2 cellular contexts compared by ENCODE assay signal in genomic region chr1:206672844-206673758, GRCh38.
TF ChIP-seq lines count a peak whose summit lies in the region.

No MANE protein-coding gene starts in this region.

TF ChIP-seq in liver, 16 proteins besides CTCF, POLR2A, EP300 and RAD21:
- TF ChIP-seq TAF1 (conservative IDR thresholded peaks at IDR 0.05) (no peak), JUND (IDR thresholded peaks at IDR 0.05) (no peak), FOXA1 (IDR thresholded peaks at IDR 0.05) (no peak), NR2F2 (IDR thresholded peaks at IDR 0.05) (no peak), EGR1 (IDR thresholded peaks at IDR 0.05; ENCODE audit: low read depth in 2 of 2) (no peak), FOXA2 (IDR thresholded peaks at IDR 0.05) (no peak), RXRA (IDR thresholded peaks at IDR 0.05) (peak in 1 of 2 donors; percentile 12), YY1 (IDR thresholded peaks at IDR 0.05) (no peak), HNF4A (conservative IDR thresholded peaks at IDR 0.05) (no peak)
- TF ChIP-seq, protein P1, sequence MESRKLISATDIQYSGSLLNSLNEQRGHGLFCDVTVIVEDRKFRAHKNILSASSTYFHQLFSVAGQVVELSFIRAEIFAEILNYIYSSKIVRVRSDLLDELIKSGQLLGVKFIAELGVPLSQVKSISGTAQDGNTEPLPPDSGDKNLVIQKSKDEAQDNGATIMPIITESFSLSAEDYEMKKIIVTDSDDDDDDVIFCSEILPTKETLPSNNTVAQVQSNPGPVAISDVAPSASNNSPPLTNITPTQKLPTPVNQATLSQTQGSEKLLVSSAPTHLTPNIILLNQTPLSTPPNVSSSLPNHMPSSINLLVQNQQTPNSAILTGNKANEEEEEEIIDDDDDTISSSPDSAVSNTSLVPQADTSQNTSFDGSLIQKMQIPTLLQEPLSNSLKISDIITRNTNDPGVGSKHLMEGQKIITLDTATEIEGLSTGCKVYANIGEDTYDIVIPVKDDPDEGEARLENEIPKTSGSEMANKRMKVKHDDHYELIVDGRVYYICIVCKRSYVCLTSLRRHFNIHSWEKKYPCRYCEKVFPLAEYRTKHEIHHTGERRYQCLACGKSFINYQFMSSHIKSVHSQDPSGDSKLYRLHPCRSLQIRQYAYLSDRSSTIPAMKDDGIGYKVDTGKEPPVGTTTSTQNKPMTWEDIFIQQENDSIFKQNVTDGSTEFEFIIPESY (IDR thresholded peaks at IDR 0.05), result no peak
- TF ChIP-seq, protein P2, sequence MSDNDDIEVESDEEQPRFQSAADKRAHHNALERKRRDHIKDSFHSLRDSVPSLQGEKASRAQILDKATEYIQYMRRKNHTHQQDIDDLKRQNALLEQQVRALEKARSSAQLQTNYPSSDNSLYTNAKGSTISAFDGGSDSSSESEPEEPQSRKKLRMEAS (IDR thresholded peaks at IDR 0.05), result peak; percentile 39
TF ChIP-seq in liver: peak in this region for 2.

TF ChIP-seq in HepG2, 621 proteins besides CTCF, POLR2A, EP300 and RAD21:
- TF ChIP-seq ZNF484 (CRISPR knock-in tag; IDR thresholded peaks at IDR 0.05; ENCODE audit: borderline replicate concordance, low read depth), result no peak
- TF ChIP-seq, protein P3, sequence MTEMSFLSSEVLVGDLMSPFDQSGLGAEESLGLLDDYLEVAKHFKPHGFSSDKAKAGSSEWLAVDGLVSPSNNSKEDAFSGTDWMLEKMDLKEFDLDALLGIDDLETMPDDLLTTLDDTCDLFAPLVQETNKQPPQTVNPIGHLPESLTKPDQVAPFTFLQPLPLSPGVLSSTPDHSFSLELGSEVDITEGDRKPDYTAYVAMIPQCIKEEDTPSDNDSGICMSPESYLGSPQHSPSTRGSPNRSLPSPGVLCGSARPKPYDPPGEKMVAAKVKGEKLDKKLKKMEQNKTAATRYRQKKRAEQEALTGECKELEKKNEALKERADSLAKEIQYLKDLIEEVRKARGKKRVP (CRISPR knock-in tag; IDR thresholded peaks at IDR 0.05), result no peak
- no peak for TF ChIP-seq ZBTB38 (CRISPR knock-in tag; IDR thresholded peaks at IDR 0.05)
- TF ChIP-seq ZNF24 (IDR thresholded peaks at IDR 0.05), result no peak
- TF ChIP-seq NFKBIZ (CRISPR knock-in tag; IDR thresholded peaks at IDR 0.05), result no peak
- TF ChIP-seq GZF1 (CRISPR knock-in tag; IDR thresholded peaks at IDR 0.05), result no peak
- TF ChIP-seq CCDC6 (CRISPR knock-in tag; IDR thresholded peaks at IDR 0.05), result no peak
- TF ChIP-seq ZNF772 (CRISPR knock-in tag; IDR thresholded peaks at IDR 0.05), result no peak
- TF ChIP-seq ATF7 (IDR thresholded peaks at IDR 0.05), result no peak
- no peak for TF ChIP-seq ATF7 (CRISPR knock-in tag; IDR thresholded peaks at IDR 0.05)
- TF ChIP-seq ZNF761 (CRISPR knock-in tag; conservative IDR thresholded peaks at IDR 0.05), result no peak
- no peak for TF ChIP-seq ZNF570 (CRISPR knock-in tag; IDR thresholded peaks at IDR 0.05; ENCODE audit: borderline replicate concordance)
TF ChIP-seq in HepG2: peak in this region for 0.
